8 cellular contexts compared by ENCODE assay signal in the genomic region with DNA sequence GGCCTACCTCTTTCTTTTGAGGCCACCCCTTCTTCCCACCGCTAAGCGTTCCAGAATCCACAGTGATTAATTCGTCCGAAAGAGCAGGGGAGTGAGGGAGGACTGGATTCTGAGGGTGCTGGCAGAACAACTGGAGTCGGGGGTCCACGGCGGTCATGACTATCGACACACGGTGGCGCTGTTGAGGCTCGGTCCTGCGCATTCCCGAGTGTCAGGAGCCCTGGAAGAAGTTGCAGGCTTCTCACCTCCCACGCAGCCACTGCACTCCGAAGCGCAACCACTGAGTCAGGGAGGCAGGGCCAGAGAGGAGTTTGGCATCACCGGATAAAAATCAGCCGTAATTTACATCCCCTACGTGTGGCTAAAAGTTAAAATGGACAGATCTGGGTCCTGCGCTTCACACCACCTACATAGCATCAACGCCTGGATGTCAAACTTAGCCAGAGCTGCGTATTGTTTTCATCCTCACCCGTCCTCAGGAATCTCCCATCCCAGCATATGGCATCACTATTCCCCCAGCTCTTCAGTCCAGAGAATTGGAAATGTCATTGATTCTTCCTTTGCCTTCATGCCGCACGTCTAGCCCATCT. TPM values are rescaled to one million over a fixed set of nuclear protein-coding genes. Genes with fewer than 3 reads are reported as not detected.
DNase-seq lines count a peak whose midpoint lies in the region; ATAC-seq, FAIRE-seq and TF ChIP-seq lines count a peak whose summit lies in the region.

No MANE protein-coding gene starts in this region.

- TF ChIP-seq CTCF in H1 (IDR thresholded peaks at IDR 0.05; ENCODE audit: control extremely low read depth in 1 of 3, insufficient read depth in 1 of 3, low read depth in 1 of 3, low read length in 3 of 3) = peak; percentile 81 to 94 (median 90)
- TF ChIP-seq CTCF in mesothelial cell of epicardium (IDR thresholded peaks at IDR 0.05; ENCODE audit: unreplicated experiment) = peak; percentile 77

- H3K27ac ChIP-seq in H1 (ENCODE audit: low read depth, low read length) = no peak overlapping the region

- H4K91ac ChIP-seq in H1 (replicated peaks; ENCODE audit: insufficient read length, low read length) = no peak overlapping the region

- no peak for TF ChIP-seq POLR2A in H1 (IDR thresholded peaks at IDR 0.05; ENCODE audit: control extremely low read depth in 1 of 2, low read depth in 2 of 2, low read length in 2 of 2)

- peak overlapping the region; percentile 90; the same call in 1 of the 2 replicates for H2AFZ ChIP-seq in H1 (ENCODE audit: low read length)

- no peak overlapping the region for H4K5ac ChIP-seq in H1 (ENCODE audit: insufficient read length, low read depth, low read length)

- no peak overlapping the region for H3K56ac ChIP-seq in H1 (replicated peaks; ENCODE audit: insufficient read length, low read depth, low read length)

- H2AK5ac ChIP-seq in H1 (ENCODE audit: low read depth, low read length) = no peak overlapping the region

- H3K23ac ChIP-seq in H1 (ENCODE audit: insufficient read length) = no peak overlapping the region

- peaks cover 2 to 4% of the 10 kb centered on the region in 2 experiments; a peak in 2 of 4 replicates for H3K9me3 ChIP-seq in H1 (ENCODE audit: insufficient read depth in 2 of 2, low read depth in 1 of 2, low read length in 1 of 2)

- no peak overlapping the region for H3K4me3 Mint-ChIP-seq in activated CD8-positive, alpha-beta memory T cell treated with anti-CD3 and anti-CD28 coated beads, Interleukin-2, amount 10 ng/mL, durations not matched to agents 7 days and 5 days
- H3K4me3 Mint-ChIP-seq in mesothelial cell of epicardium = no peak overlapping the region

- H3K79me1 ChIP-seq in H1 (ENCODE audit: low read depth, low read length) = no peaks in the 10 kb centered on the region

- H2BK12ac ChIP-seq in H1 (ENCODE audit: low read depth, low read length) = peak overlapping the region; percentile 94; the same call in 1 of the 2 replicates

- POLR2A ChIA-PET in H1 (lab: Charles Lee; ENCODE audit: partially characterized antibody) = interaction anchor here (0.7 to 6.8 kb wide), 8 partner anchors 10 to 265 kb away, joined by 3 to 51 read pairs (median 4); a partner anchor contains a TSS

- 31% methylated on average over 25 of the region's 25 CpGs; no CpG with 5 or more reads in 1 of the 2 experiments for WGBS in H1 (ENCODE audit: extremely low coverage in 1 of 2, insufficient coverage in 1 of 2, insufficient read length in 1 of 2, insufficient replicate concordance in 2 of 2, low coverage in 1 of 2, low lambda C conversion rate in 2 of 2, missing lambda C conversion rate in 1 of 2), 2 experiments

- no peaks in the 10 kb centered on the region for H3K23me2 ChIP-seq in H1 (ENCODE audit: low read depth, low read length)

- H3K9ac ChIP-seq in H1 (replicated peaks in 1 of 4; ENCODE audit: extremely low read depth in 1 of 4, low read depth in 3 of 4, low read length in 3 of 4) = no peak overlapping the region

- TF ChIP-seq RAD21 in H1 (IDR thresholded peaks at IDR 0.05 in 1 of 2, conservative IDR thresholded peaks at IDR 0.05 in 1 of 2; ENCODE audit: low read depth in 2 of 2, low read length in 2 of 2) = peak; percentile 75 to 78

- no peaks in the 10 kb centered on the region for H3K36me3 ChIP-seq in H1 (ENCODE audit: control insufficient read depth in 2 of 4, insufficient read depth in 4 of 4, low read length in 3 of 4)

- DNase-seq in NCI-H2196 (lab: John Stamatoyannopoulos, UW; ENCODE audit: unreplicated experiment) (peak; percentile 54), NCI-H2196 treated with DMSO at 0.1 percent for 48 hours (lab: John Stamatoyannopoulos, UW; ENCODE audit: unreplicated experiment) (no peak), NCI-H82 (lab: John Stamatoyannopoulos, UW) (peak; percentile 79), H1 (ENCODE audit: low read depth in 1 of 2, low spot score in 2 of 2) (peak in 1 of 2 experiments; percentile 97), mesothelial cell of epicardium (ENCODE audit: low spot score in 2 of 2, unreplicated experiment in 2 of 2) (peak; percentile 62 to 87), DMS114 treated with DMSO at 0.1 percent for 48 hours (lab: John Stamatoyannopoulos, UW; ENCODE audit: unreplicated experiment) (no peak)
- DNase-seq in activated CD8-positive, alpha-beta memory T cell treated with anti-CD3 and anti-CD28 coated beads, Interleukin-2, amount 10 ng/mL, durations not matched to agents 7 days and 5 days = peak; percentile 78
- DNase-seq in stimulated activated CD8-positive, alpha-beta memory T cell treated with anti-CD3 and anti-CD28 coated beads, Interleukin-2, amount 100 ng/mL, for 48 hours (ENCODE audit: low read depth in 2 of 2) = peak; percentile 72 to 82

- H3K4ac ChIP-seq in H1 (replicated peaks; ENCODE audit: insufficient read length, low read depth, low read length) = no peak overlapping the region

- peak overlapping the region; percentile 65 for H2BK15ac ChIP-seq in H1 (ENCODE audit: low read length)

- ATAC-seq in activated CD8-positive, alpha-beta memory T cell treated with anti-CD3 and anti-CD28 coated beads, Interleukin-2, amount 10 ng/mL, durations not matched to agents 7 days and 5 days = peak; percentile 80

- no peak overlapping the region for H3K14ac ChIP-seq in H1 (ENCODE audit: insufficient read length)

- TF ChIP-seq EP300 in H1 (IDR thresholded peaks at IDR 0.05; ENCODE audit: borderline replicate concordance in 1 of 2, low read depth in 2 of 2, low read length in 2 of 2) = 0 out of 3 replicates have a peak, but pooled peaks of 1 of the 2 experiments have one; percentile 26

- H3K36me3 Mint-ChIP-seq in activated CD8-positive, alpha-beta memory T cell treated with anti-CD3 and anti-CD28 coated beads, Interleukin-2, amount 10 ng/mL, durations not matched to agents 7 days and 5 days = peaks cover 4% of the 10 kb centered on the region
- H3K36me3 Mint-ChIP-seq in mesothelial cell of epicardium = peaks cover 3% of the 10 kb centered on the region

- no peak overlapping the region for H3K18ac ChIP-seq in H1 (ENCODE audit: extremely low read depth, low read length)

- 0 out of 2 replicates have a peak overlapping the region, but pooled peaks have one; percentile 12 for H4K8ac ChIP-seq in H1 (ENCODE audit: extremely low read depth, insufficient read depth, low read length)

- peaks cover 0 to 6% (median 4%) of the 10 kb centered on the region in 4 experiments; a peak in 5 of 7 replicates for H3K4me1 ChIP-seq in H1 (replicated peaks in 1 of 4; ENCODE audit: control insufficient read depth in 3 of 4, insufficient read depth in 4 of 4, low read length in 3 of 4)

- H3K79me2 ChIP-seq in H1 (ENCODE audit: control insufficient read depth in 1 of 2, insufficient read depth in 2 of 2, low read length in 2 of 2) = no peaks in the 10 kb centered on the region

- no peak overlapping the region for H3K27ac Mint-ChIP-seq in activated CD8-positive, alpha-beta memory T cell treated with anti-CD3 and anti-CD28 coated beads, Interleukin-2, amount 10 ng/mL, durations not matched to agents 7 days and 5 days
- no peak overlapping the region for H3K27ac Mint-ChIP-seq in mesothelial cell of epicardium

- CTCF ChIA-PET in activated CD8-positive, alpha-beta memory T cell treated with anti-CD3 and anti-CD28 coated beads, Interleukin-2, amount 10 ng/mL, durations not matched to agents 7 days and 5 days (lab: Charles Lee) = interaction anchor here (0.5 to 6.2 kb wide), 13 partner anchors 11 to 255 kb away, joined by 3 to 107 read pairs (median 6); a partner anchor contains a TSS
- CTCF ChIA-PET in H1 (lab: Charles Lee; ENCODE audit: partially characterized antibody) = interaction anchor here (0.7 to 6.2 kb wide), 23 partner anchors 10 to 1265 kb away, joined by 3 to 46 read pairs (median 4); a partner anchor contains a TSS

- H3K27me3 Mint-ChIP-seq in activated CD8-positive, alpha-beta memory T cell treated with anti-CD3 and anti-CD28 coated beads, Interleukin-2, amount 10 ng/mL, durations not matched to agents 7 days and 5 days = peaks cover 14% of the 10 kb centered on the region
- H3K27me3 Mint-ChIP-seq in mesothelial cell of epicardium (ENCODE audit: low read depth) = peaks cover 17% of the 10 kb centered on the region

- 0 out of 4 replicates have a peak overlapping the region, but pooled peaks of 1 of the 2 experiments have one; percentile 5 for H3K4me2 ChIP-seq in H1 (ENCODE audit: insufficient read depth in 1 of 2, low read depth in 2 of 2, low read length in 2 of 2)

- no peaks in the 10 kb centered on the region for H4K20me1 ChIP-seq in H1 (replicated peaks in 1 of 2; ENCODE audit: control insufficient read depth in 1 of 2, insufficient read depth in 2 of 2, low read length in 2 of 2)

- no peak overlapping the region for H2BK5ac ChIP-seq in H1 (ENCODE audit: low read depth, low read length)

- H2BK120ac ChIP-seq in H1 (replicated peaks; ENCODE audit: low read depth, low read length) = no peak overlapping the region

- peaks cover 6% of the 10 kb centered on the region for H3K4me1 Mint-ChIP-seq in activated CD8-positive, alpha-beta memory T cell treated with anti-CD3 and anti-CD28 coated beads, Interleukin-2, amount 10 ng/mL, durations not matched to agents 7 days and 5 days
- peaks cover 5% of the 10 kb centered on the region for H3K4me1 Mint-ChIP-seq in mesothelial cell of epicardium

- no peak for FAIRE-seq in H1 (lab: Jason Lieb, UNC)

- H3K27me3 ChIP-seq in H1 (replicated peaks in 1 of 4; ENCODE audit: control insufficient read depth in 3 of 4, extremely low read depth in 1 of 4, insufficient read depth in 3 of 4, low read length in 3 of 4) = peaks cover 0 to 6% (median 1%) of the 10 kb centered on the region in 4 experiments; a peak in 2 of 7 replicates

- H3K4me3 ChIP-seq in H1 (ENCODE audit: extremely low read depth in 1 of 4, insufficient read depth in 2 of 4, low read depth in 3 of 4, low read length in 4 of 4) = no peak overlapping the region

- peaks cover 6% of the 10 kb centered on the region for H3K9me3 Mint-ChIP-seq in activated CD8-positive, alpha-beta memory T cell treated with anti-CD3 and anti-CD28 coated beads, Interleukin-2, amount 10 ng/mL, durations not matched to agents 7 days and 5 days (ENCODE audit: low read depth)
- peaks cover 16% of the 10 kb centered on the region for H3K9me3 Mint-ChIP-seq in mesothelial cell of epicardium

- H2BK20ac ChIP-seq in H1 (ENCODE audit: low read length) = no peak overlapping the region

RNA-seq across cellular contexts. Expression of a gene that starts 10.7 kb away (rescaled TPM):
- total RNA-seq in activated CD8-positive, alpha-beta memory T cell treated with anti-CD3 and anti-CD28 coated beads, Interleukin-2, amount 10 ng/mL, durations not matched to agents 7 days and 5 days = 1 to 10 TPM; 2.8 to 4.1 TPM
- 0.36 and 0.58 TPM in 2 replicates for total RNA-seq in H1 (2021; fragmentation: NEBNext Ultra II Directional; extraction: Animal tissue kit (Norgen Biotek cat#: 25700))
- 2.3 and 2.6 TPM in 2 replicates for polyA plus RNA-seq in H1 (2011; rRNA removed)
- 2.0 TPM for polyA plus RNA-seq in H1 (2011; cell fraction: cytosol; rRNA removed)
- 8.5 TPM for polyA plus RNA-seq in H1 (2011; cell fraction: nucleus; rRNA removed)
- polyA plus RNA-seq in H1 (2012, experiment 1 of 2) = 2.6 to 3.8 TPM (median 2.9 TPM) in 4 replicates
- polyA plus RNA-seq in H1 (2012, experiment 2 of 2) = 2.9 TPM
- polyA plus RNA-seq in H1 (2013, experiment 1 of 2) = 1.7 TPM
- polyA plus RNA-seq in H1 (2013, experiment 2 of 2) = 1.7 TPM
- 3.0 and 5.3 TPM in 2 replicates for polyA minus RNA-seq in H1 (2011; rRNA and poly(A)+ RNA removed)
- 2.9 TPM for polyA minus RNA-seq in H1 (2011; cell fraction: cytosol; rRNA and poly(A)+ RNA removed)
- 0.50 TPM for polyA minus RNA-seq in H1 (2011; cell fraction: nucleus; rRNA and poly(A)+ RNA removed)
- not detected in 3 replicates for total RNA-seq in mesothelial cell of epicardium

RNA-seq across cellular contexts. Expression of a gene that starts 13.8 kb away (rescaled TPM):
- total RNA-seq in activated CD8-positive, alpha-beta memory T cell treated with anti-CD3 and anti-CD28 coated beads, Interleukin-2, amount 10 ng/mL, durations not matched to agents 7 days and 5 days = under 1 TPM in 1 of 2 experiments, not detected in 1; 0.12 TPM
- total RNA-seq in H1 (2021; fragmentation: NEBNext Ultra II Directional; extraction: Animal tissue kit (Norgen Biotek cat#: 25700)) = 0.99 and 1.1 TPM in 2 replicates
- 0.32 and 0.63 TPM in 2 replicates for polyA plus RNA-seq in H1 (2011; rRNA removed)
- 0.25 TPM for polyA plus RNA-seq in H1 (2011; cell fraction: cytosol; rRNA removed)
- polyA plus RNA-seq in H1 (2011; cell fraction: nucleus; rRNA removed) = 0.68 TPM
- polyA plus RNA-seq in H1 (2012, experiment 1 of 2) = 0.43 to 0.65 TPM (median 0.54 TPM) in 4 replicates
- 0.92 TPM for polyA plus RNA-seq in H1 (2012, experiment 2 of 2)
- 0.36 TPM for polyA plus RNA-seq in H1 (2013, experiment 1 of 2)
- 0.33 TPM for polyA plus RNA-seq in H1 (2013, experiment 2 of 2)
- 0.80 and 1.3 TPM in 2 replicates for polyA minus RNA-seq in H1 (2011; rRNA and poly(A)+ RNA removed)
- polyA minus RNA-seq in H1 (2011; cell fraction: cytosol; rRNA and poly(A)+ RNA removed) = 0.51 TPM
- 2.3 TPM for polyA minus RNA-seq in H1 (2011; cell fraction: nucleus; rRNA and poly(A)+ RNA removed)
- 0.25 to 0.42 TPM (median 0.41 TPM) in 3 replicates for total RNA-seq in mesothelial cell of epicardium

RNA-seq across cellular contexts. Expression of a gene that starts 13.9 kb away (rescaled TPM):
- 10 to 100 TPM; 30.1 to 38.0 TPM for total RNA-seq in activated CD8-positive, alpha-beta memory T cell treated with anti-CD3 and anti-CD28 coated beads, Interleukin-2, amount 10 ng/mL, durations not matched to agents 7 days and 5 days
- 35.2 and 37.1 TPM in 2 replicates for total RNA-seq in H1 (2021; fragmentation: NEBNext Ultra II Directional; extraction: Animal tissue kit (Norgen Biotek cat#: 25700))
- 37.7 and 57.7 TPM in 2 replicates for polyA plus RNA-seq in H1 (2011; rRNA removed)
- 62.4 TPM for polyA plus RNA-seq in H1 (2011; cell fraction: cytosol; rRNA removed)
- 104 TPM for polyA plus RNA-seq in H1 (2011; cell fraction: nucleus; rRNA removed)
- 55.1 to 70.7 TPM (median 62.8 TPM) in 4 replicates for polyA plus RNA-seq in H1 (2012, experiment 1 of 2)
- polyA plus RNA-seq in H1 (2012, experiment 2 of 2) = 30.4 TPM
- 32.0 TPM for polyA plus RNA-seq in H1 (2013, experiment 1 of 2)
- polyA plus RNA-seq in H1 (2013, experiment 2 of 2) = 33.7 TPM
- 21.6 and 22.1 TPM in 2 replicates for polyA minus RNA-seq in H1 (2011; rRNA and poly(A)+ RNA removed)
- 32.1 TPM for polyA minus RNA-seq in H1 (2011; cell fraction: cytosol; rRNA and poly(A)+ RNA removed)
- 30.1 TPM for polyA minus RNA-seq in H1 (2011; cell fraction: nucleus; rRNA and poly(A)+ RNA removed)
- total RNA-seq in mesothelial cell of epicardium = 79.8 to 81.4 TPM (median 80.7 TPM) in 3 replicates

RNA-seq across cellular contexts. Expression of a gene that starts 32.4 kb away (rescaled TPM):
- total RNA-seq in activated CD8-positive, alpha-beta memory T cell treated with anti-CD3 and anti-CD28 coated beads, Interleukin-2, amount 10 ng/mL, durations not matched to agents 7 days and 5 days = under 1 TPM in 1 of 2 experiments, not detected in 1; 0.40 TPM
- total RNA-seq in H1 (2021; fragmentation: NEBNext Ultra II Directional; extraction: Animal tissue kit (Norgen Biotek cat#: 25700)) = 28.2 and 30.8 TPM in 2 replicates
- 36.7 and 46.2 TPM in 2 replicates for polyA plus RNA-seq in H1 (2011; rRNA removed)
- polyA plus RNA-seq in H1 (2011; cell fraction: cytosol; rRNA removed) = 38.5 TPM
- polyA plus RNA-seq in H1 (2011; cell fraction: nucleus; rRNA removed) = 243 TPM
- polyA plus RNA-seq in H1 (2012, experiment 1 of 2) = 42.8 to 71.4 TPM (median 62.6 TPM) in 4 replicates
- 28.4 TPM for polyA plus RNA-seq in H1 (2012, experiment 2 of 2)
- 12.6 TPM for polyA plus RNA-seq in H1 (2013, experiment 1 of 2)
- polyA plus RNA-seq in H1 (2013, experiment 2 of 2) = 10.9 TPM
- 33.9 and 39.3 TPM in 2 replicates for polyA minus RNA-seq in H1 (2011; rRNA and poly(A)+ RNA removed)
- polyA minus RNA-seq in H1 (2011; cell fraction: cytosol; rRNA and poly(A)+ RNA removed) = 14.0 TPM
- 32.1 TPM for polyA minus RNA-seq in H1 (2011; cell fraction: nucleus; rRNA and poly(A)+ RNA removed)
- total RNA-seq in mesothelial cell of epicardium = 0.11 to 0.13 TPM (median 0.13 TPM) in 3 replicates

RNA-seq across cellular contexts. Expression of a gene that starts 33.3 kb away (rescaled TPM):
- 10 to 100 TPM; 18.7 to 19.8 TPM for total RNA-seq in activated CD8-positive, alpha-beta memory T cell treated with anti-CD3 and anti-CD28 coated beads, Interleukin-2, amount 10 ng/mL, durations not matched to agents 7 days and 5 days
- 7.0 and 8.4 TPM in 2 replicates for total RNA-seq in H1 (2021; fragmentation: NEBNext Ultra II Directional; extraction: Animal tissue kit (Norgen Biotek cat#: 25700))
- 9.7 and 15.6 TPM in 2 replicates for polyA plus RNA-seq in H1 (2011; rRNA removed)
- 9.0 TPM for polyA plus RNA-seq in H1 (2011; cell fraction: cytosol; rRNA removed)
- polyA plus RNA-seq in H1 (2011; cell fraction: nucleus; rRNA removed) = 9.8 TPM
- 4.9 to 7.2 TPM (median 5.5 TPM) in 4 replicates for polyA plus RNA-seq in H1 (2012, experiment 1 of 2)
- polyA plus RNA-seq in H1 (2012, experiment 2 of 2) = 4.1 TPM
- polyA plus RNA-seq in H1 (2013, experiment 1 of 2) = 8.8 TPM
- polyA plus RNA-seq in H1 (2013, experiment 2 of 2) = 9.9 TPM
- polyA minus RNA-seq in H1 (2011; rRNA and poly(A)+ RNA removed) = 3.3 TPM in 2 replicates
- 10.1 TPM for polyA minus RNA-seq in H1 (2011; cell fraction: cytosol; rRNA and poly(A)+ RNA removed)
- 4.4 TPM for polyA minus RNA-seq in H1 (2011; cell fraction: nucleus; rRNA and poly(A)+ RNA removed)
- 13.2 to 14.7 TPM (median 13.7 TPM) in 3 replicates for total RNA-seq in mesothelial cell of epicardium

Comparison
In these comparisons a context has a peak if more than half of its experiments do, and no peak if none do; other contexts are left out.
1. DNase-seq: peak in NCI-H2196 (single experiment), NCI-H82 (single experiment), activated CD8-positive, alpha-beta memory T cell treated with anti-CD3 and anti-CD28 coated beads, Interleukin-2, amount 10 ng/mL, durations not matched to agents 7 days and 5 days (single experiment), mesothelial cell of epicardium (2 of 2) and stimulated activated CD8-positive, alpha-beta memory T cell treated with anti-CD3 and anti-CD28 coated beads, Interleukin-2, amount 100 ng/mL, for 48 hours (2 of 2); none in NCI-H2196 treated with DMSO at 0.1 percent for 48 hours (single experiment) and DMS114 treated with DMSO at 0.1 percent for 48 hours (single experiment).